Comparison of ENCODE assay signal across 28 cellular contexts in genomic region chr10:131755200-131755599, GRCh38.
"Had no signal": no experiment of that assay in that cellular context is flagged by ENCODE, and none has a peak within 500 bp of the region (broad histone marks: within the 10 kb centered on the region; RNA-seq: fewer than 3 reads in every experiment).

No MANE protein-coding gene starts in this region.

- DNase-seq: dermis blood vessel endothelial cell; effector memory CD4-positive, alpha-beta T cell; foreskin keratinocyte; glutamatergic neuron; heart right ventricle; hypothalamus; immature natural killer cell; islet precursor cell; kidney glomerular epithelial cell; left ventricle myocardium superior; lower lobe of right lung; naive B cell; nucleus accumbens; right cardiac atrium; sigmoid colon; stimulated activated CD4-positive, alpha-beta T cell treated with anti-CD3 and anti-CD28 coated beads, Interleukin-2, amount 100 ng/mL, for 24 hours; stimulated activated CD4-positive, alpha-beta T cell treated with anti-CD3 and anti-CD28 coated beads, Interleukin-4, amount 100 ng/mL, for 24 hours; stimulated activated naive CD4-positive, alpha-beta T cell treated with Interleukin-2 at 50 U/mL for 16 hours; stomach; thyroid gland; trophoblast cell had no signal

- H3K27me3 ChIP-seq: foreskin keratinocyte, sigmoid colon, thyroid gland, vagina had no signal

- H3K4me1 ChIP-seq: esophagus muscularis mucosa, foreskin keratinocyte, gastroesophageal sphincter, heart right ventricle, lower lobe of right lung, prostate gland, sigmoid colon, stomach, thyroid gland, vagina had no signal

- H3K27ac Mint-ChIP-seq: immature natural killer cell; natural killer cell treated with Interleukin-12 subunit alpha and Interleukin-12 subunit beta and Interleukin-15 and Interleukin-18, amount 100 ng/mL, for 72 hours; stimulated activated effector memory CD8-positive, alpha-beta T cell treated with anti-CD3 and anti-CD28 coated beads, Interleukin-12 subunit alpha, Interleukin-12 subunit beta, amount 100 ng/mL, for 72 hours had no signal

- H3K4me3 Mint-ChIP-seq: immature natural killer cell; naive B cell; natural killer cell treated with Interleukin-12 subunit alpha and Interleukin-12 subunit beta and Interleukin-15 and Interleukin-18, amount 100 ng/mL, for 72 hours; stimulated activated effector memory CD8-positive, alpha-beta T cell treated with anti-CD3 and anti-CD28 coated beads, Interleukin-12 subunit alpha, Interleukin-12 subunit beta, amount 100 ng/mL, for 72 hours had no signal

- H3K36me3 Mint-ChIP-seq: immature natural killer cell; naive B cell; natural killer cell treated with Interleukin-12 subunit alpha and Interleukin-12 subunit beta and Interleukin-15 and Interleukin-18, amount 100 ng/mL, for 72 hours; stimulated activated effector memory CD8-positive, alpha-beta T cell treated with anti-CD3 and anti-CD28 coated beads, Interleukin-12 subunit alpha, Interleukin-12 subunit beta, amount 100 ng/mL, for 72 hours had no signal

- H3K36me3 ChIP-seq: esophagus muscularis mucosa, gastroesophageal sphincter, heart right ventricle, lower lobe of right lung, prostate gland, sigmoid colon, stomach, thyroid gland, vagina had no signal

- H3K9me3 ChIP-seq: esophagus muscularis mucosa, gastroesophageal sphincter, heart right ventricle, lower lobe of right lung, prostate gland, sigmoid colon, stomach, thyroid gland, vagina had no signal

- H3K4me1 Mint-ChIP-seq: immature natural killer cell; stimulated activated effector memory CD8-positive, alpha-beta T cell treated with anti-CD3 and anti-CD28 coated beads, Interleukin-12 subunit alpha, Interleukin-12 subunit beta, amount 100 ng/mL, for 72 hours had no signal

- H3K4me3 ChIP-seq: coronary artery, esophagus muscularis mucosa, gastroesophageal sphincter, heart right ventricle, lower lobe of right lung, prostate gland, sigmoid colon, stomach, thyroid gland, vagina had no signal

- H3K27ac ChIP-seq: coronary artery, esophagus muscularis mucosa, foreskin keratinocyte, gastroesophageal sphincter, heart right ventricle, lower lobe of right lung, prostate gland, sigmoid colon, stomach, thyroid gland, vagina had no signal

- H3K9me3 Mint-ChIP-seq: immature natural killer cell; natural killer cell treated with Interleukin-12 subunit alpha and Interleukin-12 subunit beta and Interleukin-15 and Interleukin-18, amount 100 ng/mL, for 72 hours; stimulated activated effector memory CD8-positive, alpha-beta T cell treated with anti-CD3 and anti-CD28 coated beads, Interleukin-12 subunit alpha, Interleukin-12 subunit beta, amount 100 ng/mL, for 72 hours had no signal
